ENCODE assay signal across 9 cellular contexts in the genomic region with DNA sequence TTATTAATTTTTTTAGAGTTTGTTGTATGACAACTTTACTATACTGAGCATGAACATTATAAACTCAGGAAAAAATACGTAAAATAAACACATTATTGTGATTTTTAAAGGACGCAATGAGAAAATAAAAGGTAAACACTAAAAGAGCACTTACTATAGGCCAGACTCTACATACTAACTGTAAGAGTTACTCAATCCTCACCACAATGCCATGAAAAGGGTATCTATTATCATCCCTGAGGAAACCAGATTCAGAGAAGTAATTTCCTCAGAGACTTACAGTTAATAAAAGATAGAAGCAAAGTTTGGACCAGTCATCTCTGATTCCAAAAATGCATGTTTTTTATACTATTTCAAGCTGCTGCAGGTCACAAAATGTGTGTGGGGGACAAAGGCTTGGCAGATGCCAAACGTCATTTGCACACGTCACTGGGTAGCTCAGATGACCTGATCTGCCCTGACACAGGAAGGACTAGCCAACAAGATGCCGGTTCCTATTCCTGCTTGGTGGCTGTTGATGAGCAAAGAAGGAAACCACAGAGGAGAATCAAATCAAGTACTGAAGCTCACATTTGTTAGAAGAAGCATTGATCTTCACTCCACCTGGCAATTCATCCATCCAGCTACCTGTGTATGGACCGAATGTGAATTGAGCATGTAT. TPM values are rescaled to one million over a fixed set of nuclear protein-coding genes. Genes with fewer than 3 reads are reported as not detected.
A peak's percentile ranks its signal among the peaks of the same experiment; 100 is the strongest.
DNase-seq lines count a peak whose midpoint lies in the region; ATAC-seq and TF ChIP-seq lines count a peak whose summit lies in the region.
"Had no signal": no experiment of that assay in that cellular context is flagged by ENCODE, and none has a peak within 500 bp of the region (broad histone marks: within the 10 kb centered on the region; RNA-seq: fewer than 3 reads in every experiment).

No MANE protein-coding gene starts in this region.

- H3K4me3 ChIP-seq in CD4-positive, CD25-positive, alpha-beta regulatory T cell (ENCODE audit: low read depth, low read length) = peak overlapping the region; percentile 9
- H3K4me3 ChIP-seq in muscle layer of duodenum (ENCODE audit: low read depth in 1 of 2, low read length in 2 of 2) = no peak overlapping the region
- H3K4me3 ChIP-seq: adrenal gland had no signal

- POLR2A ChIA-PET in WTC11 (lab: Charles Lee) = no interaction called here

- no peak for TF ChIP-seq CTCF in WTC11 (IDR thresholded peaks at IDR 0.05)

- no peaks in the 10 kb centered on the region for H3K27me3 ChIP-seq in CD4-positive, CD25-positive, alpha-beta regulatory T cell (ENCODE audit: control insufficient read depth, insufficient read depth, low read length)
- no peaks in the 10 kb centered on the region for H3K27me3 ChIP-seq in muscle layer of duodenum (ENCODE audit: low read depth, low read length)
- H3K27me3 ChIP-seq: adrenal gland had no signal

- H3K36me3 ChIP-seq in CD4-positive, CD25-positive, alpha-beta regulatory T cell (ENCODE audit: control insufficient read depth, insufficient read depth, low read length) = peaks cover 16% of the 10 kb centered on the region
- H3K36me3 ChIP-seq in muscle layer of duodenum (ENCODE audit: control insufficient read depth in 1 of 2, insufficient read depth in 2 of 2, low read length in 2 of 2) = no peaks in the 10 kb centered on the region
- H3K36me3 ChIP-seq: adrenal gland had no signal

- CTCF ChIA-PET in WTC11 (lab: Charles Lee) = interaction anchor here (1.0 kb wide), 1 partner anchor 254 kb away, joined by 3 read pairs; no protein-coding TSS in a partner anchor

- H3K36me3 Mint-ChIP-seq in CD4-positive, CD25-positive, alpha-beta regulatory T cell = peaks cover 22% of the 10 kb centered on the region
- H3K36me3 Mint-ChIP-seq in WTC11 = no peaks in the 10 kb centered on the region

- H3K27ac Mint-ChIP-seq in CD4-positive, CD25-positive, alpha-beta regulatory T cell = peak overlapping the region; percentile 80 to 92 (median 89)
- no peak overlapping the region for H3K27ac Mint-ChIP-seq in WTC11

- peak; percentile 50 to 55 for ATAC-seq in CD4-positive, CD25-positive, alpha-beta regulatory T cell (ENCODE audit: low read depth in 2 of 2)
- no peak for ATAC-seq in WTC11
- ATAC-seq in GM21528 (IDR thresholded peaks at IDR 0.05; ENCODE audit: low FRiP score, unreplicated experiment) = no peak
- ATAC-seq in GM18517 (IDR thresholded peaks at IDR 0.05; ENCODE audit: unreplicated experiment) = no peak

- no peaks in the 10 kb centered on the region for H3K27me3 Mint-ChIP-seq in CD4-positive, CD25-positive, alpha-beta regulatory T cell
- peaks cover 14% of the 10 kb centered on the region for H3K27me3 Mint-ChIP-seq in WTC11 (ENCODE audit: low read depth)

- H3K9me3 ChIP-seq in CD4-positive, CD25-positive, alpha-beta regulatory T cell (ENCODE audit: control insufficient read depth in 2 of 2, low read length in 2 of 2) = no peaks in the 10 kb centered on the region
- no peaks in the 10 kb centered on the region for H3K9me3 ChIP-seq in muscle layer of duodenum (ENCODE audit: control insufficient read depth in 1 of 2, low read length in 2 of 2)
- H3K9me3 ChIP-seq: adrenal gland had no signal

- peaks cover 58% of the 10 kb centered on the region for H3K4me1 ChIP-seq in CD4-positive, CD25-positive, alpha-beta regulatory T cell (ENCODE audit: control insufficient read depth, insufficient read depth, low read length, poor library complexity, severe bottlenecking)
- H3K4me1 ChIP-seq in muscle layer of duodenum (ENCODE audit: control insufficient read depth in 1 of 2, insufficient read depth in 2 of 2, low read length in 2 of 2) = no peaks in the 10 kb centered on the region
- H3K4me1 ChIP-seq: adrenal gland had no signal

- DNase-seq in CD4-positive, CD25-positive, alpha-beta regulatory T cell = peak; percentile 53 to 78 (median 66)
- DNase-seq in NOMO-1 treated with dmso at 0.1 percent for 144 hours (lab: John Stamatoyannopoulos, UW; ENCODE audit: unreplicated experiment) (peak; percentile 93), activated T-cell treated with anti-CD3 and anti-CD28 coated beads for 48 hours (ENCODE audit: low read depth) (peak; percentile 17), WTC11 (ENCODE audit: low spot score) (no peak), NCI-H2227 treated with DMSO at 0.1 percent for 48 hours (lab: John Stamatoyannopoulos, UW) (no peak)

- peaks cover 0 to 1% (median 0%) of the 10 kb centered on the region in 7 donors for H3K9me3 Mint-ChIP-seq in CD4-positive, CD25-positive, alpha-beta regulatory T cell
- H3K9me3 Mint-ChIP-seq in WTC11 = no peaks in the 10 kb centered on the region

- H3K27ac ChIP-seq in CD4-positive, CD25-positive, alpha-beta regulatory T cell (ENCODE audit: insufficient read depth, low read length, poor library complexity, severe bottlenecking) = peak overlapping the region; percentile 33
- H3K27ac ChIP-seq in muscle layer of duodenum (ENCODE audit: low read length) = peak overlapping the region; percentile 45
- H3K27ac ChIP-seq: adrenal gland had no signal

- peaks cover 47 to 82% (median 64%) of the 10 kb centered on the region in 4 donors for H3K4me1 Mint-ChIP-seq in CD4-positive, CD25-positive, alpha-beta regulatory T cell
- peaks cover 5% of the 10 kb centered on the region for H3K4me1 Mint-ChIP-seq in WTC11

- H3K4me3 Mint-ChIP-seq in CD4-positive, CD25-positive, alpha-beta regulatory T cell = peak overlapping the region; percentile 47 to 76 (median 56)
- H3K4me3 Mint-ChIP-seq in WTC11 = no peak overlapping the region

TF ChIP-seq in WTC11, 78 proteins besides CTCF, POLR2A, EP300 and RAD21 (continues in another document):
- no peak for TF ChIP-seq TEAD4 (CRISPR knock-in tag; IDR thresholded peaks at IDR 0.05)
- no peak for TF ChIP-seq ZNF138 (CRISPR knock-in tag; conservative IDR thresholded peaks at IDR 0.05)
- no peak for TF ChIP-seq ZNF219 (CRISPR knock-in tag; IDR thresholded peaks at IDR 0.05; ENCODE audit: borderline replicate concordance)
- TF ChIP-seq, protein P1, sequence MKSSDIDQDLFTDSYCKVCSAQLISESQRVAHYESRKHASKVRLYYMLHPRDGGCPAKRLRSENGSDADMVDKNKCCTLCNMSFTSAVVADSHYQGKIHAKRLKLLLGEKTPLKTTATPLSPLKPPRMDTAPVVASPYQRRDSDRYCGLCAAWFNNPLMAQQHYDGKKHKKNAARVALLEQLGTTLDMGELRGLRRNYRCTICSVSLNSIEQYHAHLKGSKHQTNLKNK (CRISPR knock-in tag; IDR thresholded peaks at IDR 0.05) = no peak
- TF ChIP-seq JAZF1 (CRISPR knock-in tag; IDR thresholded peaks at IDR 0.05) = no peak
- TF ChIP-seq ZNF232 (CRISPR knock-in tag; IDR thresholded peaks at IDR 0.05) = no peak
- TF ChIP-seq, protein P2, sequence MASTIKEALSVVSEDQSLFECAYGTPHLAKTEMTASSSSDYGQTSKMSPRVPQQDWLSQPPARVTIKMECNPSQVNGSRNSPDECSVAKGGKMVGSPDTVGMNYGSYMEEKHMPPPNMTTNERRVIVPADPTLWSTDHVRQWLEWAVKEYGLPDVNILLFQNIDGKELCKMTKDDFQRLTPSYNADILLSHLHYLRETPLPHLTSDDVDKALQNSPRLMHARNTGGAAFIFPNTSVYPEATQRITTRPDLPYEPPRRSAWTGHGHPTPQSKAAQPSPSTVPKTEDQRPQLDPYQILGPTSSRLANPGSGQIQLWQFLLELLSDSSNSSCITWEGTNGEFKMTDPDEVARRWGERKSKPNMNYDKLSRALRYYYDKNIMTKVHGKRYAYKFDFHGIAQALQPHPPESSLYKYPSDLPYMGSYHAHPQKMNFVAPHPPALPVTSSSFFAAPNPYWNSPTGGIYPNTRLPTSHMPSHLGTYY (CRISPR knock-in tag; IDR thresholded peaks at IDR 0.05) = no peak
- TF ChIP-seq TEAD1 (CRISPR knock-in tag; IDR thresholded peaks at IDR 0.05) = no peak
- no peak for TF ChIP-seq TP53 (CRISPR knock-in tag; IDR thresholded peaks at IDR 0.05)
- TF ChIP-seq, protein P3, sequence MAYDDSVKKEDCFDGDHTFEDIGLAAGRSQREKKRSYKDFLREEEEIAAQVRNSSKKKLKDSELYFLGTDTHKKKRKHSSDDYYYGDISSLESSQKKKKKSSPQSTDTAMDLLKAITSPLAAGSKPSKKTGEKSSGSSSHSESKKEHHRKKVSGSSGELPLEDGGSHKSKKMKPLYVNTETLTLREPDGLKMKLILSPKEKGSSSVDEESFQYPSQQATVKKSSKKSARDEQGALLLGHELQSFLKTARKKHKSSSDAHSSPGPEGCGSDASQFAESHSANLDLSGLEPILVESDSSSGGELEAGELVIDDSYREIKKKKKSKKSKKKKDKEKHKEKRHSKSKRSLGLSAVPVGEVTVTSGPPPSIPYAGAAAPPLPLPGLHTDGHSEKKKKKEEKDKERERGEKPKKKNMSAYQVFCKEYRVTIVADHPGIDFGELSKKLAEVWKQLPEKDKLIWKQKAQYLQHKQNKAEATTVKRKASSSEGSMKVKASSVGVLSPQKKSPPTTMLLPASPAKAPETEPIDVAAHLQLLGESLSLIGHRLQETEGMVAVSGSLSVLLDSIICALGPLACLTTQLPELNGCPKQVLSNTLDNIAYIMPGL (CRISPR knock-in tag; IDR thresholded peaks at IDR 0.05) = no peak
- no peak for TF ChIP-seq ESRRA (CRISPR knock-in tag; IDR thresholded peaks at IDR 0.05; ENCODE audit: borderline replicate concordance)
- no peak for TF ChIP-seq NR3C1 (CRISPR knock-in tag; conservative IDR thresholded peaks at IDR 0.05; ENCODE audit: low read depth)
- TF ChIP-seq, protein P4, sequence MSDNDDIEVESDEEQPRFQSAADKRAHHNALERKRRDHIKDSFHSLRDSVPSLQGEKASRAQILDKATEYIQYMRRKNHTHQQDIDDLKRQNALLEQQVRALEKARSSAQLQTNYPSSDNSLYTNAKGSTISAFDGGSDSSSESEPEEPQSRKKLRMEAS (CRISPR knock-in tag; IDR thresholded peaks at IDR 0.05) = no peak
- TF ChIP-seq, protein P5, sequence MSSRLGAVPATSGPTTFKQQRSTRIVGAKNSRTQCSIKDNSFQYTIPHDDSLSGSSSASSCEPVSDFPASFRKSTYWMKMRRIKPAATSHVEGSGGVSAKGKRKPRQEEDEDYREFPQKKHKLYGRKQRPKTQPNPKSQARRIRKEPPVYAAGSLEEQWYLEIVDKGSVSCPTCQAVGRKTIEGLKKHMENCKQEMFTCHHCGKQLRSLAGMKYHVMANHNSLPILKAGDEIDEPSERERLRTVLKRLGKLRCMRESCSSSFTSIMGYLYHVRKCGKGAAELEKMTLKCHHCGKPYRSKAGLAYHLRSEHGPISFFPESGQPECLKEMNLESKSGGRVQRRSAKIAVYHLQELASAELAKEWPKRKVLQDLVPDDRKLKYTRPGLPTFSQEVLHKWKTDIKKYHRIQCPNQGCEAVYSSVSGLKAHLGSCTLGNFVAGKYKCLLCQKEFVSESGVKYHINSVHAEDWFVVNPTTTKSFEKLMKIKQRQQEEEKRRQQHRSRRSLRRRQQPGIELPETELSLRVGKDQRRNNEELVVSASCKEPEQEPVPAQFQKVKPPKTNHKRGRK (CRISPR knock-in tag; IDR thresholded peaks at IDR 0.05; ENCODE audit: borderline replicate concordance) = no peak
- no peak for TF ChIP-seq KAT7 (CRISPR knock-in tag; IDR thresholded peaks at IDR 0.05; ENCODE audit: borderline replicate concordance)
- no peak for TF ChIP-seq ETV6 (CRISPR knock-in tag; IDR thresholded peaks at IDR 0.05)

RNA-seq across cellular contexts. Expression of a gene that starts 42.3 kb away (rescaled TPM):
- total RNA-seq in CD4-positive, CD25-positive, alpha-beta regulatory T cell = 48.2 TPM
- 10 to 100 TPM; 17.8 to 21.8 (median 19.3) TPM for polyA plus RNA-seq in CD4-positive, CD25-positive, alpha-beta regulatory T cell
- 0.11 to 0.23 TPM (median 0.18 TPM) in 3 replicates for total RNA-seq in WTC11 (2021)

Comparison
In these comparisons a context has a peak if more than half of its experiments do, and no peak if none do; other contexts are left out.
1. ATAC-seq: peak in CD4-positive, CD25-positive, alpha-beta regulatory T cell (2 of 2); none in WTC11 (single experiment), GM21528 (single experiment) and GM18517 (single experiment).
2. DNase-seq: peak in CD4-positive, CD25-positive, alpha-beta regulatory T cell (3 of 3), NOMO-1 treated with dmso at 0.1 percent for 144 hours (single experiment) and activated T-cell treated with anti-CD3 and anti-CD28 coated beads for 48 hours (single experiment); none in WTC11 (single experiment) and NCI-H2227 treated with DMSO at 0.1 percent for 48 hours (single experiment).
3. RNA of a gene that starts 42.3 kb away (total RNA-seq): 48.2 TPM in CD4-positive, CD25-positive, alpha-beta regulatory T cell (single experiment); 0.11 to 0.23 TPM in WTC11; every median in the first group is over 10 times any median in the second.